ENCODE assay signal across 1 cellular context in genomic region chr2:153622285-153622684, GRCh38.
TF ChIP-seq lines count a peak whose summit lies in the region.

No MANE protein-coding gene starts in this region.

TF ChIP-seq in GM23338, 12 proteins besides CTCF, POLR2A, EP300 and RAD21 (continued from another document):
- TF ChIP-seq REST (IDR thresholded peaks at IDR 0.05; ENCODE audit: unreplicated experiment), result no peak
- no peak for TF ChIP-seq POLR2AphosphoS5 (IDR thresholded peaks at IDR 0.05; ENCODE audit: low read depth)
- TF ChIP-seq EZH2 (IDR thresholded peaks at IDR 0.05; ENCODE audit: low read depth, unreplicated experiment), result no peak
